In the genomic region with DNA sequence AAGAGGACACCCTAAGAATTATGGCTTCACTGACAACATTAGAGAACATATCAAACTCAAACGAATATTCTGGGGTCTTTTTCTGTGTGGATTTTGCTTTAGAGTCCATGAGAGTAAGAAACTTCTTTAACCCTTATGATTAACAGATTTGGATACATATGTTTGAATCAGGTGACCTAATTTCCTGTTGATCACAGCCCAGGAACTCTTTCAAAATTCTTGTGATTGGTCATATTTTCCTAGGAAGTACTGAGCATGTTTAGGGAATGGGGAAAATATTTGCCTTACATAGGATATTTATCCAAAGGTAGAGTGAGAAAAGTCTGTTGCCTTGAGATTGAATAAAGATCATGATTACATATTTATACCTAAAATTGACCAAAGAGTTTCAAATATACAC, we compare ENCODE assay signal across 21 cellular contexts.
DNase-seq lines count a peak whose midpoint lies in the region; ATAC-seq, FAIRE-seq and TF ChIP-seq lines count a peak whose summit lies in the region.
"Had no signal": no experiment of that assay in that cellular context is flagged by ENCODE, and none has a peak within 500 bp of the region (broad histone marks: within the 10 kb centered on the region; RNA-seq: fewer than 3 reads in every experiment).

No MANE protein-coding gene starts in this region.

- BruUV-seq in PC-3 (replicated peaks; lab: Mats Ljungman, UMichigan), result no TSS peak

- H4K8ac ChIP-seq in mesenchymal stem cell (ENCODE audit: low read length), result no peak overlapping the region

- intact Hi-C loops in PC-3 (cut with micrococcal nuclease), result no loop called here

- no peak for FAIRE-seq in bronchial epithelial cell (lab: Jason Lieb, UNC)
- FAIRE-seq: A549, G401.6, GM12892 had no signal

- H2AFZ ChIP-seq in mesenchymal stem cell (ENCODE audit: low read depth, low read length), result no peak overlapping the region
- no peak overlapping the region for H2AFZ ChIP-seq in PC-3 (ENCODE audit: low read length)

- no peaks in the 10 kb centered on the region for H3K36me3 ChIP-seq in bronchial epithelial cell (ENCODE audit: control insufficient read depth, insufficient read depth, low read length)
- no peaks in the 10 kb centered on the region for H3K36me3 ChIP-seq in mesenchymal stem cell (ENCODE audit: control insufficient read depth in 1 of 2, insufficient read depth in 2 of 2, low read depth in 1 of 2, low read length in 2 of 2)
- no peaks in the 10 kb centered on the region for H3K36me3 ChIP-seq in PC-3 (ENCODE audit: low read depth, low read length)

- TF ChIP-seq CTCF in bronchial epithelial cell (IDR thresholded peaks at IDR 0.05; ENCODE audit: insufficient read depth, low read length, severe bottlenecking) (no peak), PC-3 (conservative IDR thresholded peaks at IDR 0.05; ENCODE audit: low read depth, low read length) (no peak)

- no peak overlapping the region for H2BK5ac ChIP-seq in mesenchymal stem cell (ENCODE audit: low read depth, low read length, poor library complexity, severe bottlenecking)

- no peaks in the 10 kb centered on the region for H3K9me2 ChIP-seq in PC-3 (replicated peaks; ENCODE audit: low read length)

- H4K91ac ChIP-seq in mesenchymal stem cell (ENCODE audit: low read length), result no peak overlapping the region

- no CpG with 5 or more reads among the region's 1 CpG for WGBS in mesenchymal stem cell

- H2BK12ac ChIP-seq in mesenchymal stem cell (ENCODE audit: low read length in 2 of 2), result no peak overlapping the region

- ATAC-seq in PC-3, result no peak
- ATAC-seq: A549, HCT116 had no signal

- H3K9me3 ChIP-seq in mesenchymal stem cell (ENCODE audit: control insufficient read depth, low read length) (no peaks in the 10 kb centered on the region), PC-3 (ENCODE audit: low read length) (no peaks in the 10 kb centered on the region)
- H3K9me3 ChIP-seq: A549 had no signal

- H3K4me2 ChIP-seq in mesenchymal stem cell (ENCODE audit: low read length, poor library complexity, severe bottlenecking) (no peak overlapping the region), PC-3 (ENCODE audit: low read length) (no peak overlapping the region)
- H3K4me2 ChIP-seq: A549 had no signal

- H4K20me1 ChIP-seq in PC-3 (ENCODE audit: low read length), result no peaks in the 10 kb centered on the region

- H2AK5ac ChIP-seq in mesenchymal stem cell (ENCODE audit: low read length, severe bottlenecking), result no peak overlapping the region

- no peak overlapping the region for H3K4me3 ChIP-seq in bronchial epithelial cell (ENCODE audit: low read depth, low read length)
- no peak overlapping the region for H3K4me3 ChIP-seq in mesenchymal stem cell (ENCODE audit: insufficient read depth in 1 of 2, low read depth in 1 of 2, low read length in 2 of 2)
- no peak overlapping the region for H3K4me3 ChIP-seq in PC-3 (ENCODE audit: low read length)
- H3K4me3 ChIP-seq: A549 had no signal

- H3K14ac ChIP-seq in mesenchymal stem cell (ENCODE audit: low read length in 2 of 2), result no peak overlapping the region

- no peak overlapping the region for H3K18ac ChIP-seq in mesenchymal stem cell (ENCODE audit: low read depth in 1 of 2, low read length in 2 of 2)

- no peaks in the 10 kb centered on the region for H3K4me1 ChIP-seq in mesenchymal stem cell (ENCODE audit: control insufficient read depth, insufficient read depth, low read depth, low read length)
- no peaks in the 10 kb centered on the region for H3K4me1 ChIP-seq in PC-3 (ENCODE audit: insufficient read depth, low read length)
- H3K4me1 ChIP-seq: A549 had no signal

- H2BK120ac ChIP-seq in mesenchymal stem cell (ENCODE audit: low read depth, low read length), result no peak overlapping the region

- no peak overlapping the region for H3K4ac ChIP-seq in mesenchymal stem cell (ENCODE audit: low read depth in 1 of 2, low read length in 2 of 2)

- POLR2A ChIA-PET in PC-3 (lab: Charles Lee; ENCODE audit: unreplicated experiment), result no interaction called here

- DNase-seq in ELR (ENCODE audit: low read depth) (peak; percentile 61), HS-5 (ENCODE audit: low read depth) (peak; percentile 49), bronchial epithelial cell (ENCODE audit: low read depth) (peak; percentile 65), iris pigment epithelial cell (ENCODE audit: low read depth) (peak; percentile 13), NCI-H748 treated with DMSO at 0.1 percent for 48 hours (lab: John Stamatoyannopoulos, UW) (no peak), mesenchymal stem cell (no peak), PC-3 (no peak)
- no peak for DNase-seq in activated effector memory CD4-positive, alpha-beta T cell treated with anti-CD3 and anti-CD28 coated beads, Interleukin-2, amount 50 U/mL, for 16 hours
- DNase-seq: 8988T; C1 segment of cervical spinal cord; Calu3; CD4-positive, alpha-beta memory T cell; COR-L47; DMS53; DMS79 treated with DMSO at 0.1 percent for 48 hours; GOT3; H7 had no signal

- H3K27ac ChIP-seq in mesenchymal stem cell (ENCODE audit: low read length, poor library complexity, severe bottlenecking) (no peak overlapping the region), PC-3 (ENCODE audit: low read length) (no peak overlapping the region)
- H3K27ac ChIP-seq: A549 had no signal

- no peaks in the 10 kb centered on the region for H3K79me2 ChIP-seq in PC-3 (ENCODE audit: low read length)

- no peak overlapping the region for H3K9ac ChIP-seq in mesenchymal stem cell (ENCODE audit: low read length)
- no peak overlapping the region for H3K9ac ChIP-seq in PC-3 (ENCODE audit: low read length)

- no peaks in the 10 kb centered on the region for H3K79me1 ChIP-seq in mesenchymal stem cell (replicated peaks; ENCODE audit: low read length, poor library complexity, severe bottlenecking)

- H3F3A ChIP-seq in PC-3 (ENCODE audit: low read length, unreplicated experiment), result no peaks in the 10 kb centered on the region

- H3K27me3 ChIP-seq in bronchial epithelial cell (ENCODE audit: control insufficient read depth, insufficient read depth, low read length) (no peaks in the 10 kb centered on the region), mesenchymal stem cell (ENCODE audit: control insufficient read depth in 1 of 2, insufficient read depth in 1 of 2, low read length in 2 of 2) (no peaks in the 10 kb centered on the region), PC-3 (ENCODE audit: low read length) (0 out of 2 replicates have a peak, but pooled peaks cover 7% of the 10 kb centered on the region)

- no peak overlapping the region for H2BK15ac ChIP-seq in mesenchymal stem cell (ENCODE audit: low read depth, poor library complexity, severe bottlenecking)

- no peak overlapping the region for H3K23ac ChIP-seq in mesenchymal stem cell (ENCODE audit: low read length in 2 of 2)

- CTCF ChIA-PET in PC-3 (lab: Charles Lee), result no interaction called here

Comparison
In these comparisons a context has a peak if more than half of its experiments do, and no peak if none do; other contexts are left out.
1. DNase-seq: peak in ELR (single experiment), HS-5 (single experiment), bronchial epithelial cell (single experiment) and iris pigment epithelial cell (single experiment); none in activated effector memory CD4-positive, alpha-beta T cell treated with anti-CD3 and anti-CD28 coated beads, Interleukin-2, amount 50 U/mL, for 16 hours (single experiment), NCI-H748 treated with DMSO at 0.1 percent for 48 hours (single experiment), mesenchymal stem cell (single experiment) and PC-3 (single experiment).